ENCODE assay signal across 26 cellular contexts in the genomic region with DNA sequence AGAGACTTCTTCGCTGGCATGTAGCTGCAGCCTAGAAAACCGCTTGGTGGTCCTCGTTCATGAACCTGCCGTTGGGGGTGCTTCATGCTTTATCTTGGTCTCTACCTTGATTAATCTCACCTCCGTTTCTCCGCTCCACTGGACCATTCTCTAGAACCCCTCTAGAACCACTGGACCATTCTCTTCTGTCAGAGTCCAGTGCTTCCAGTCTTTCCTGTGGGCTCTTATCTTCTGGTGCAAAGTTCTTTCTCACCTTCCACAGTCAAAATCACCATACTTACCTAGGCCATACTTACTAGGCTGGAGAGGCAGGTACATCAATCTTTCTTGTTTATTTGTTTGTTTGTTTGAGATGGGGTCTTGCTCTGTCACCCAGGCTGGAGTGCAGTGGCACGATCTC.
A peak's percentile ranks its signal among the peaks of the same experiment; 100 is the strongest.
DNase-seq lines count a peak whose midpoint lies in the region; ATAC-seq and FAIRE-seq lines count a peak whose summit lies in the region.
"Had no signal": no experiment of that assay in that cellular context is flagged by ENCODE, and none has a peak within 500 bp of the region (broad histone marks: within the 10 kb centered on the region; RNA-seq: fewer than 3 reads in every experiment).

No MANE protein-coding gene starts in this region.

- peaks cover 4% of the 10 kb centered on the region for H3K9me3 Mint-ChIP-seq in activated naive CD4-positive, alpha-beta T cell treated with anti-CD3 and anti-CD28 coated beads for 36 hours
- H3K9me3 Mint-ChIP-seq in activated naive CD4-positive, alpha-beta T cell treated with anti-CD3 and anti-CD28 coated beads, Interleukin-2, amount 50 U/mL, for 72 hours, result no peaks in the 10 kb centered on the region
- H3K9me3 Mint-ChIP-seq in CD8-positive, alpha-beta memory T cell, result no peaks in the 10 kb centered on the region
- H3K9me3 Mint-ChIP-seq in activated naive CD8-positive, alpha-beta T cell treated with anti-CD3 and anti-CD28 coated beads, Interleukin-2, amount 10 ng/mL, durations not matched to agents 7 days and 5 days, result peaks cover 1% of the 10 kb centered on the region

- no peaks in the 10 kb centered on the region for H3K27me3 ChIP-seq in CD8-positive, alpha-beta memory T cell (ENCODE audit: insufficient read depth, low read length, poor library complexity, severe bottlenecking)
- H3K27me3 ChIP-seq in small intestine (ENCODE audit: control insufficient read depth in 2 of 2, insufficient read depth in 2 of 2, low read length in 2 of 2), result no peaks in the 10 kb centered on the region
- H3K27me3 ChIP-seq: heart left ventricle, transverse colon had no signal

- no peak for FAIRE-seq in small intestine (lab: Jason Lieb, UNC)
- FAIRE-seq: bronchial epithelial cell, colon, GM12892 had no signal

- peaks cover 6% of the 10 kb centered on the region for H3K36me3 Mint-ChIP-seq in activated naive CD4-positive, alpha-beta T cell treated with anti-CD3 and anti-CD28 coated beads for 36 hours (ENCODE audit: low read depth)
- peaks cover 0 to 17% of the 10 kb centered on the region in 2 donors for H3K36me3 Mint-ChIP-seq in activated naive CD4-positive, alpha-beta T cell treated with anti-CD3 and anti-CD28 coated beads, Interleukin-2, amount 50 U/mL, for 72 hours
- H3K36me3 Mint-ChIP-seq in CD8-positive, alpha-beta memory T cell, result peaks cover 6 to 17% (median 6%) of the 10 kb centered on the region in 3 donors
- peaks cover 30% of the 10 kb centered on the region for H3K36me3 Mint-ChIP-seq in activated naive CD8-positive, alpha-beta T cell treated with anti-CD3 and anti-CD28 coated beads, Interleukin-2, amount 10 ng/mL, durations not matched to agents 7 days and 5 days

- peaks cover 94% of the 10 kb centered on the region for H3K4me1 ChIP-seq in CD8-positive, alpha-beta memory T cell (ENCODE audit: insufficient read depth, low read length)
- H3K4me1 ChIP-seq in small intestine (ENCODE audit: control insufficient read depth in 2 of 2, insufficient read depth in 1 of 2, low read depth in 1 of 2, low read length in 1 of 2), result peaks cover 0 to 5% of the 10 kb centered on the region in 2 donors

- POLR2A ChIA-PET in CD8-positive, alpha-beta memory T cell (lab: Charles Lee), result no interaction called here
- POLR2A ChIA-PET in activated naive CD8-positive, alpha-beta T cell treated with anti-CD3 and anti-CD28 coated beads, Interleukin-2, amount 10 ng/mL, durations not matched to agents 7 days and 5 days (lab: Charles Lee), result no interaction called here

- H3K27ac ChIP-seq in CD8-positive, alpha-beta memory T cell (ENCODE audit: low read depth, low read length), result no peak overlapping the region
- no peak overlapping the region for H3K27ac ChIP-seq in small intestine (ENCODE audit: low read depth in 1 of 2, low read length in 1 of 2)
- H3K27ac ChIP-seq: HL-60, lower lobe of right lung, transverse colon had no signal

- intact Hi-C loops in activated naive CD4-positive, alpha-beta T cell treated with anti-CD3 and anti-CD28 coated beads for 36 hours (cut with micrococcal nuclease), result no loop called here

- DNase-seq in activated naive CD4-positive, alpha-beta T cell treated with anti-CD3 and anti-CD28 coated beads for 36 hours, result no peak
- DNase-seq in activated naive CD4-positive, alpha-beta T cell treated with anti-CD3 and anti-CD28 coated beads, Interleukin-2, amount 50 U/mL, for 72 hours (ENCODE audit: low spot score in 2 of 2), result no peak
- no peak for DNase-seq in CD8-positive, alpha-beta memory T cell
- no peak for DNase-seq in activated naive CD8-positive, alpha-beta T cell treated with anti-CD3 and anti-CD28 coated beads, Interleukin-2, amount 10 ng/mL, durations not matched to agents 7 days and 5 days
- peak; percentile 31 for DNase-seq in small intestine
- no peak for DNase-seq in ACHN
- DNase-seq in NCI-H82 (lab: John Stamatoyannopoulos, UW), result no peak
- DNase-seq: activated CD4-positive, alpha-beta T cell treated with anti-CD3 and anti-CD28 coated beads for 1 hour; activated effector memory CD4-positive, alpha-beta T cell treated with anti-CD3 and anti-CD28 coated beads, Interleukin-2, amount 50 U/mL, for 16 hours; DMS 273 treated with DMSO at 0.1 percent for 48 hours; effector CD4-positive, alpha-beta T cell; erythroblast; GOT3; heart left ventricle; Kasumi-1; lower lobe of right lung; NCI-H1436 treated with DMSO at 0.1 percent for 48 hours; NCI-H446; NCI-H774; nephron progenitor cell; transverse colon had no signal

- no peak overlapping the region for H3K4me3 ChIP-seq in CD8-positive, alpha-beta memory T cell (ENCODE audit: low read length)
- no peak overlapping the region for H3K4me3 ChIP-seq in small intestine (ENCODE audit: low read depth in 1 of 2, low read length in 2 of 2)
- H3K4me3 ChIP-seq: heart left ventricle, lower lobe of right lung, skin epidermis, transverse colon had no signal

- H3K4me3 Mint-ChIP-seq in activated naive CD4-positive, alpha-beta T cell treated with anti-CD3 and anti-CD28 coated beads for 36 hours, result no peak overlapping the region
- peak overlapping the region in 5 of 7 donors; percentile 37 to 84 (median 52) for H3K4me3 Mint-ChIP-seq in CD8-positive, alpha-beta memory T cell
- H3K4me3 Mint-ChIP-seq in activated naive CD8-positive, alpha-beta T cell treated with anti-CD3 and anti-CD28 coated beads, Interleukin-2, amount 10 ng/mL, durations not matched to agents 7 days and 5 days, result no peak overlapping the region
- H3K4me3 Mint-ChIP-seq: nephron progenitor cell had no signal

- ATAC-seq in activated naive CD4-positive, alpha-beta T cell treated with anti-CD3 and anti-CD28 coated beads, Interleukin-2, amount 50 U/mL, for 72 hours, result no peak
- no peak for ATAC-seq in activated naive CD8-positive, alpha-beta T cell treated with anti-CD3 and anti-CD28 coated beads, Interleukin-2, amount 10 ng/mL, durations not matched to agents 7 days and 5 days (ENCODE audit: low read depth)
- ATAC-seq: heart left ventricle, lower lobe of right lung had no signal

- in situ Hi-C loops in ACHN (cut with HindIII; ENCODE audit: low pct_ligation_motif_present, low pct_unique_long_range_greater_than_20kb, low sequenced_read_pairs), result no loop called here

- no peaks in the 10 kb centered on the region for H3K36me3 ChIP-seq in CD8-positive, alpha-beta memory T cell (ENCODE audit: insufficient read depth, low read length)
- no peaks in the 10 kb centered on the region for H3K36me3 ChIP-seq in small intestine (ENCODE audit: control insufficient read depth in 2 of 2, insufficient read depth in 2 of 2, low read length in 2 of 2)
- H3K36me3 ChIP-seq: heart left ventricle, lower lobe of right lung, transverse colon had no signal

- no peaks in the 10 kb centered on the region for H3K9me3 ChIP-seq in CD8-positive, alpha-beta memory T cell (ENCODE audit: low read length)
- no peaks in the 10 kb centered on the region for H3K9me3 ChIP-seq in small intestine (ENCODE audit: control insufficient read depth, low read depth)
- H3K9me3 ChIP-seq: heart left ventricle, lower lobe of right lung, transverse colon had no signal

- H3K4me1 Mint-ChIP-seq in activated naive CD4-positive, alpha-beta T cell treated with anti-CD3 and anti-CD28 coated beads for 36 hours (ENCODE audit: low read depth), result peaks cover 86% of the 10 kb centered on the region
- peaks cover 74 to 97% (median 85%) of the 10 kb centered on the region in 3 donors for H3K4me1 Mint-ChIP-seq in CD8-positive, alpha-beta memory T cell
- peaks cover 64% of the 10 kb centered on the region for H3K4me1 Mint-ChIP-seq in activated naive CD8-positive, alpha-beta T cell treated with anti-CD3 and anti-CD28 coated beads, Interleukin-2, amount 10 ng/mL, durations not matched to agents 7 days and 5 days

- peak overlapping the region; percentile 27 for H3K27ac Mint-ChIP-seq in activated naive CD4-positive, alpha-beta T cell treated with anti-CD3 and anti-CD28 coated beads for 36 hours
- peak overlapping the region in 1 of 2 donors; percentile 90 for H3K27ac Mint-ChIP-seq in activated naive CD4-positive, alpha-beta T cell treated with anti-CD3 and anti-CD28 coated beads, Interleukin-2, amount 50 U/mL, for 72 hours
- H3K27ac Mint-ChIP-seq in CD8-positive, alpha-beta memory T cell, result peak overlapping the region; percentile 69 to 99 (median 94)
- H3K27ac Mint-ChIP-seq in activated naive CD8-positive, alpha-beta T cell treated with anti-CD3 and anti-CD28 coated beads, Interleukin-2, amount 10 ng/mL, durations not matched to agents 7 days and 5 days, result peak overlapping the region; percentile 97
- H3K27ac Mint-ChIP-seq: nephron progenitor cell had no signal

- CTCF ChIA-PET in activated naive CD4-positive, alpha-beta T cell treated with anti-CD3 and anti-CD28 coated beads for 36 hours (lab: Charles Lee), result no interaction called here
- CTCF ChIA-PET in CD8-positive, alpha-beta memory T cell (lab: Charles Lee), result interaction anchor here (1.2 to 1.6 kb wide), 3 partner anchors 27 to 74 kb away, joined by 3 to 5 read pairs (median 3); no protein-coding TSS in a partner anchor

- H3K27me3 Mint-ChIP-seq in activated naive CD4-positive, alpha-beta T cell treated with anti-CD3 and anti-CD28 coated beads for 36 hours (ENCODE audit: low read depth), result no peaks in the 10 kb centered on the region
- no peaks in the 10 kb centered on the region for H3K27me3 Mint-ChIP-seq in CD8-positive, alpha-beta memory T cell
- no peaks in the 10 kb centered on the region for H3K27me3 Mint-ChIP-seq in activated naive CD8-positive, alpha-beta T cell treated with anti-CD3 and anti-CD28 coated beads, Interleukin-2, amount 10 ng/mL, durations not matched to agents 7 days and 5 days

- WGBS in small intestine, 3 donors, result 87 to 92% (median 88%) methylated on average over 7 of the region's 7 CpGs

Comparison
In these comparisons a context has a peak if more than half of its experiments do, and no peak if none do; other contexts are left out.
1. H3K4me3 Mint-ChIP-seq: peak in CD8-positive, alpha-beta memory T cell (5 of 7); none in activated naive CD4-positive, alpha-beta T cell treated with anti-CD3 and anti-CD28 coated beads for 36 hours (single experiment) and activated naive CD8-positive, alpha-beta T cell treated with anti-CD3 and anti-CD28 coated beads, Interleukin-2, amount 10 ng/mL, durations not matched to agents 7 days and 5 days (single experiment).